In the genomic region with DNA sequence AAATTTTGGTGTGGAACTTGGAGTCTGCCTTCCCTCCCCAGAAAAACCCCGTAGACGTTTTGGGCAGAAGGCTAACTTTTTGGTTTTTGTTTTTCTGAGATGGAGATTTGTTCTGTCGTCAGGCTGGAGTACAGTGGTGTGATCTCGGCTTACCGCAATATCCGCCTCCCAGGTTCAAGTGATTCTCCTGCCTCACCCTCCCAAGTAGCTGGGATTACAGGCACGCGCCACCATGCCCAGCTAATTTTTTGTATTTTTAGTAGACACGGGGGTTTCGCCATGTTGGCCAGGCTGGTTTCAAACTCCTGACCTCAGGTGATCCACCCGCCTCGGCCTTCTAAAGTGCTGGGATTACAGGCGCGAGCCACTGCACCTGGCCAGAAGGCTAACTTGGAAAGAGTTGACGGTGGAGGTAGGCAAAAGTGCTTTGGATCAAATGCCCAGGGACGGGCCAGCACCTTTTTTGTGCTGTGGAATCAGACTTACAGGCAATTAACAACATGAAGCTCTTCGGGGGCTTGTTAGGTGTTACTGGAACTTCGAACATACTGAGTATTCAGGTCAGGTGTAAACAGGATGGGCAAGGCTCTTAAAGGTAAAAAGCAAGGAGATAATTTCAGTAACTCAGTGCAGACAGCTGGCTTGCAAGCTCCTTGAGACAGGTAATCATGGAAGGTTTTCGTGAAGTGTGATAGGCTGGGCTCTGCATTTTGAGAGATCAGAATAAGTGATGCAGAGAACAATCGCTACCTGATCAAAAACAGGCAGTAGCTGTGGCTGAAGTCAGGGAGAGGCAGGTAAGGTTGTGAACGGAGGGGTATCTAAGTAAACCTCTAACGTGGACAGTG, we compare ENCODE assay signal across 8 cellular contexts. TPM values are rescaled to one million over a fixed set of nuclear protein-coding genes. Genes with fewer than 3 reads are reported as not detected.
DNase-seq lines count a peak whose midpoint lies in the region; ATAC-seq and TF ChIP-seq lines count a peak whose summit lies in the region.

No MANE protein-coding gene starts in this region.

- peaks cover 51% of the 10 kb centered on the region for H3K79me2 ChIP-seq in fibroblast of lung (ENCODE audit: control insufficient read depth, insufficient read depth, low read length)

- H3K36me3 ChIP-seq in H7 (replicated peaks; ENCODE audit: control insufficient read depth, insufficient read depth, low read length) (peaks cover 25% of the 10 kb centered on the region), fibroblast of lung (ENCODE audit: control insufficient read depth, insufficient read depth, low read length) (peaks cover 15% of the 10 kb centered on the region), sigmoid colon (peaks cover 8 to 27% (median 16%) of the 10 kb centered on the region in 4 donors)

- no peak for DNase-seq in H7
- no peak for DNase-seq in fibroblast of lung (ENCODE audit: low read depth in 2 of 2)
- DNase-seq in sigmoid colon: peak; percentile 55
- DNase-seq in islet precursor cell: no peak
- no peak for DNase-seq in NOMO-1 treated with DMSO at 0.1 percent for 48 hours (lab: John Stamatoyannopoulos, UW; ENCODE audit: unreplicated experiment)

- no peaks in the 10 kb centered on the region for H4K20me1 ChIP-seq in fibroblast of lung (ENCODE audit: control insufficient read depth, extremely low read depth, insufficient read depth, low read length)

- no peak overlapping the region for H2AFZ ChIP-seq in fibroblast of lung (ENCODE audit: low read length)

- no peaks in the 10 kb centered on the region for H3K27me3 ChIP-seq in H7 (ENCODE audit: control insufficient read depth, insufficient read depth, low read length)
- no peaks in the 10 kb centered on the region for H3K27me3 ChIP-seq in fibroblast of lung (ENCODE audit: control insufficient read depth, insufficient read depth, low read length)
- no peaks in the 10 kb centered on the region for H3K27me3 ChIP-seq in sigmoid colon

- ATAC-seq in HG03135 (IDR thresholded peaks at IDR 0.05; ENCODE audit: unreplicated experiment): no peak
- ATAC-seq in HG03521 (IDR thresholded peaks at IDR 0.05; ENCODE audit: unreplicated experiment): no peak

- no peak overlapping the region for H3K9ac ChIP-seq in fibroblast of lung (ENCODE audit: insufficient read depth, low read length)

- TF ChIP-seq CTCF in fibroblast of lung (conservative IDR thresholded peaks at IDR 0.05 in 1 of 2, IDR thresholded peaks at IDR 0.05 in 1 of 2; ENCODE audit: low read depth in 1 of 2, low read length in 2 of 2): no peak
- TF ChIP-seq CTCF in sigmoid colon (IDR thresholded peaks at IDR 0.05): no peak

- no peaks in the 10 kb centered on the region for H3K9me3 ChIP-seq in fibroblast of lung (ENCODE audit: control insufficient read depth, insufficient read depth, low read depth, low read length)
- no peaks in the 10 kb centered on the region for H3K9me3 ChIP-seq in sigmoid colon

- no peak for TF ChIP-seq EP300 in sigmoid colon (IDR thresholded peaks at IDR 0.05)

- no peak overlapping the region for H3K27ac ChIP-seq in fibroblast of lung (ENCODE audit: insufficient read depth, low read length)
- H3K27ac ChIP-seq in sigmoid colon: peak overlapping the region in 3 of 4 donors; percentile 94 to 98 (median 97)

- intact Hi-C loops in sigmoid colon (cut with DNase I): no loop called here

- H3K4me2 ChIP-seq in fibroblast of lung (ENCODE audit: extremely low read depth, insufficient read depth, low read length): peak overlapping the region; percentile 86

- 66 to 78% methylated on average over 22 of the region's 22 CpGs for WGBS in sigmoid colon, 2 donors

- H3K4me3 ChIP-seq in H7 (ENCODE audit: insufficient read depth, low read depth, low read length) (peak overlapping the region; percentile 96), fibroblast of lung (replicated peaks in 1 of 4; ENCODE audit: control extremely low read depth in 1 of 4, insufficient read depth in 1 of 4, low read depth in 3 of 4, low read length in 4 of 4) (peak overlapping the region; percentile 58 to 85 (median 76)), sigmoid colon (peak overlapping the region in 3 of 4 donors; percentile 83 to 96 (median 92))

- TF ChIP-seq POLR2A in Raji (IDR thresholded peaks at IDR 0.05; ENCODE audit: insufficient read depth, low read depth, low read length): peak; percentile 9; the same call in 1 of the 2 replicates
- no peak for TF ChIP-seq POLR2A in sigmoid colon (IDR thresholded peaks at IDR 0.05)

- H3K4me1 ChIP-seq in fibroblast of lung (ENCODE audit: control insufficient read depth, extremely low read depth, insufficient read depth, low read length) (peaks cover 6% of the 10 kb centered on the region), sigmoid colon (peaks cover 0 to 48% (median 41%) of the 10 kb centered on the region in 4 donors)

RNA-seq across cellular contexts. Expression of a gene that starts 1.8 kb away (rescaled TPM):
- total RNA-seq in H7 (2014; rRNA removed; shearing (Covaris generic)): 96.6 and 97.8 TPM in 2 replicates
- total RNA-seq in fibroblast of lung: 18.2 and 18.3 TPM in 2 replicates
- polyA plus RNA-seq in fibroblast of lung: 7.0 and 9.8 TPM in 2 replicates
- polyA plus RNA-seq in fibroblast of lung (2012): 14.1 and 25.5 TPM in 2 replicates
- polyA minus RNA-seq in fibroblast of lung (ENCODE audit: low replicate concordance): 1.8 and 6.2 TPM in 2 replicates
- total RNA-seq in sigmoid colon: 10 to 100 TPM; 17.4 to 42.6 (median 35.2) TPM
- 10 to 100 TPM; 28.2 to 45.5 (median 31.4) TPM for polyA plus RNA-seq in sigmoid colon

RNA-seq across cellular contexts. Expression of a gene that starts 4.9 kb away (rescaled TPM):
- total RNA-seq in H7 (2014; rRNA removed; shearing (Covaris generic)): 47.1 and 50.5 TPM in 2 replicates
- total RNA-seq in fibroblast of lung (24.4 and 26.6 TPM in 2 replicates), sigmoid colon (10 to 100 TPM; 20.0 to 29.7 (median 25.5) TPM)
- polyA plus RNA-seq in fibroblast of lung (11.4 and 17.6 TPM in 2 replicates), sigmoid colon (10 to 100 TPM; 18.0 to 32.1 (median 19.7) TPM)
- polyA plus RNA-seq in fibroblast of lung (2012): 22.1 and 32.1 TPM in 2 replicates
- polyA minus RNA-seq in fibroblast of lung (ENCODE audit: low replicate concordance): 36.7 and 53.3 TPM in 2 replicates

RNA-seq across cellular contexts. Expression of a gene that starts 6.0 kb away (rescaled TPM):
- 0.87 and 1.6 TPM in 2 replicates for total RNA-seq in H7 (2014; rRNA removed; shearing (Covaris generic))
- total RNA-seq in fibroblast of lung: 2.8 and 4.1 TPM in 2 replicates
- 0.64 and 1.1 TPM in 2 replicates for polyA plus RNA-seq in fibroblast of lung
- 1.5 and 2.4 TPM in 2 replicates for polyA plus RNA-seq in fibroblast of lung (2012)
- polyA minus RNA-seq in fibroblast of lung (ENCODE audit: low replicate concordance): not detected in 2 replicates
- 1 to 10 TPM; 3.8 to 9.4 (median 6.2) TPM for total RNA-seq in sigmoid colon
- polyA plus RNA-seq in sigmoid colon: 1 to 10 TPM; 1.2 to 6.2 (median 5.4) TPM

RNA-seq across cellular contexts. Expression of a gene that starts 29.5 kb away (rescaled TPM):
- total RNA-seq in H7 (2014; rRNA removed; shearing (Covaris generic)): 0.11 and 1.1 TPM in 2 replicates
- under 0.01 and 0.50 TPM in 2 replicates for total RNA-seq in fibroblast of lung
- polyA plus RNA-seq in fibroblast of lung: 0.25 and 0.60 TPM in 2 replicates
- polyA plus RNA-seq in fibroblast of lung (2012): 0.79 and 0.85 TPM in 2 replicates
- polyA minus RNA-seq in fibroblast of lung (ENCODE audit: low replicate concordance): not detected in 2 replicates
- under 1 TPM in 1 of 4 donors, not detected in 3; 0.95 TPM for total RNA-seq in sigmoid colon
- polyA plus RNA-seq in sigmoid colon: under 1 TPM in 1 of 3 donors, not detected in 2; 0.63 TPM

RNA-seq across cellular contexts. Expression of a gene that starts 44.5 kb away (rescaled TPM):
- 31.5 and 35.8 TPM in 2 replicates for total RNA-seq in H7 (2014; rRNA removed; shearing (Covaris generic))
- total RNA-seq in fibroblast of lung: 15.2 and 21.1 TPM in 2 replicates
- polyA plus RNA-seq in fibroblast of lung: 13.2 and 15.3 TPM in 2 replicates
- polyA plus RNA-seq in fibroblast of lung (2012): 25.5 and 29.3 TPM in 2 replicates
- polyA minus RNA-seq in fibroblast of lung (ENCODE audit: low replicate concordance): 24.8 and 29.4 TPM in 2 replicates
- 10 to 100 TPM; 24.4 to 31.6 (median 28.5) TPM for total RNA-seq in sigmoid colon
- 10 to 100 TPM; 46.8 to 53.5 (median 51.1) TPM for polyA plus RNA-seq in sigmoid colon
